Comparison of ENCODE assay signal across 16 cellular contexts in the genomic region with DNA sequence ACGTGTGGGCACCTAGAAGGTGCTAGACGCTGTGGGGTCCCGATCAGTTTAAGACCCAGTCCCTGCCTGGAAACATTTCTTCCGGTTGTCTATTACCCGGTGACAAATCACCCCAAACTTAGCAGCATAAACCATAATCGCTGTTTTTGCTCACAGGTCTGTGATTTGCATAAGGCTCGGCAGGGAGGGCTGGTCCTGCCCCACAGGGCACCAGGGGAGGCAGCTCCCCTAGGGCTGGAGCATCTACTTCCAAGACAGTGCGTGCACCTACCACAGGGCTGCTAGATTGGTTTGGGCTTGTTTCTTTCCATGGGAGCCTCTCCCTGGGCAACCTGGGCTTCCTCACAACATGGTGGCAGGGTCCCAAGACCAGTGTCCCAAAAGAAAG.
"Had no signal": no experiment of that assay in that cellular context is flagged by ENCODE, and none has a peak within 500 bp of the region (broad histone marks: within the 10 kb centered on the region; RNA-seq: fewer than 3 reads in every experiment).

No MANE protein-coding gene starts in this region.

- H3K36me3 Mint-ChIP-seq: activated naive CD4-positive, alpha-beta T cell treated with anti-CD3 and anti-CD28 coated beads, Interleukin-2, amount 50 U/mL, for 72 hours; naive thymus-derived CD8-positive, alpha-beta T cell; stimulated activated memory B cell treated with anti-CD40 and anti-IgM and Interleukin-4, amounts not matched to agents 10 μg/mL and 1 μg/mL and 100 μg/mL, for 72 hours had no signal

- H3K27ac Mint-ChIP-seq: activated naive CD4-positive, alpha-beta T cell treated with anti-CD3 and anti-CD28 coated beads, Interleukin-2, amount 50 U/mL, for 72 hours; stimulated activated memory B cell treated with anti-CD40 and anti-IgM and Interleukin-4, amounts not matched to agents 10 μg/mL and 1 μg/mL and 100 μg/mL, for 72 hours had no signal

- H3K36me3 ChIP-seq: spleen, tibial artery, vagina had no signal

- DNase-seq: activated CD4-positive, CD25-positive, alpha-beta regulatory T cell; activated effector memory CD4-positive, alpha-beta T cell treated with anti-CD3 and anti-CD28 coated beads, Interleukin-2, amount 50 U/mL, for 16 hours; activated T-cell treated with anti-CD3 and anti-CD28 coated beads, Interleukin-2, amount 50 U/mL, for 1 hour; amniotic stem cell; dermis blood vessel endothelial cell; glutamatergic neuron; mucosa of descending colon; naive thymus-derived CD8-positive, alpha-beta T cell; spleen; stimulated activated CD4-positive, alpha-beta T cell treated with anti-CD3 and anti-CD28 coated beads, Interleukin-1b, Interleukin-23, amount 100 ng/mL, for 48 hours; tibial artery had no signal

- H3K27me3 ChIP-seq: vagina had no signal

- H3K4me3 Mint-ChIP-seq: naive thymus-derived CD8-positive, alpha-beta T cell; stimulated activated memory B cell treated with anti-CD40 and anti-IgM and Interleukin-4, amounts not matched to agents 10 μg/mL and 1 μg/mL and 100 μg/mL, for 72 hours had no signal

- H3K9me3 ChIP-seq: mucosa of descending colon, spleen, tibial artery, vagina had no signal

- H3K9me3 Mint-ChIP-seq: activated naive CD4-positive, alpha-beta T cell treated with anti-CD3 and anti-CD28 coated beads, Interleukin-2, amount 50 U/mL, for 72 hours; naive thymus-derived CD8-positive, alpha-beta T cell had no signal

- H3K27ac ChIP-seq: tibial artery, vagina had no signal

- ATAC-seq: activated naive CD4-positive, alpha-beta T cell treated with anti-CD3 and anti-CD28 coated beads, Interleukin-2, amount 50 U/mL, for 72 hours; esophagus mucosa; mucosa of descending colon; naive thymus-derived CD8-positive, alpha-beta T cell; sciatic nerve; stimulated activated memory B cell treated with anti-CD40 and anti-IgM and Interleukin-4, amounts not matched to agents 10 μg/mL and 1 μg/mL and 100 μg/mL, for 72 hours had no signal

- H3K4me3 ChIP-seq: mucosa of descending colon, spleen, tibial artery, vagina had no signal
